8 cellular contexts compared by ENCODE assay signal in the genomic region with DNA sequence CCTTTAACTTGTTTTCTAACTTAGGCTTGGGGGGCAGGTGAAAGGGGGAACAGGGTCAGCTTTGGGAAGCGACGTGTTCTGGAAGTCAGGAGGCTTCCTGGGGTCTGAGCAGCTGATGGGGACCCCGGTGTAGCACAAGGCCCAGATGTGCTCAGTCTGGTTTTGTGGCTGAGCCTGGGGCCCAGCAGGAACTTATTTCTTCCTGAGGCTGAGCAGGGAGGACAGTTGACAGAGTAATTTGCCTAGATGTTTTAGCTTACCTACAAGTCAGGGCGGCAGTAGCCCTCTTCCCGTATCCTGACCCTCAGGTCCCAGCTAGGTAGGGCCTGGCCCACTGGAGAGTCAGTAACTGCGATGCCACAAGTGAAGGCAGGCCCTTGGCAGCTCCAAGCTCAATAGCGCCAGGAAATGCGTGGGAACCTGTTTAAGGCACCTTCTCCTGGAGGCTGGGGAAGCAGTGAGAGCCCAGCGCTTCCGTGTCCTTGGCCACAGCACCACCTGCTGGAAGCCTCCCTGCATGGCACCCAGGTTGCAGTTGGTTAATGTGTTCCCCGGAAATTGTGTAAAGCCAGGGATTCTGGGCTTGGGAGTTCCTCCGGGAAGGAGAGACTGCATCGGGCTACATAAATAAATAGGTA. TPM values are rescaled to one million over a fixed set of nuclear protein-coding genes. Genes with fewer than 3 reads are reported as not detected.
DNase-seq lines count a peak whose midpoint lies in the region; ATAC-seq and TF ChIP-seq lines count a peak whose summit lies in the region.

No MANE protein-coding gene starts in this region.

- no peak for TF ChIP-seq POLR2A in lower leg skin (IDR thresholded peaks at IDR 0.05)

- no peaks in the 10 kb centered on the region for H3K9me3 Mint-ChIP-seq in Calu3 (ENCODE audit: low read depth, unreplicated experiment)
- no peaks in the 10 kb centered on the region for H3K9me3 Mint-ChIP-seq in activated CD4-positive, alpha-beta memory T cell treated with anti-CD3 and anti-CD28 coated beads for 36 hours

- WGBS in lower leg skin, 2 donors: 17 to 19% methylated on average over 13 of the region's 13 CpGs

- no peak overlapping the region for H3K4me3 ChIP-seq in lower leg skin (ENCODE audit: low read depth, poor library complexity, severe bottlenecking)

- POLR2A ChIA-PET in activated CD4-positive, alpha-beta memory T cell treated with anti-CD3 and anti-CD28 coated beads for 36 hours (lab: Charles Lee): interaction anchor here (0.6 to 8.2 kb wide), 19 partner anchors 10 to 416 kb away, joined by 3 to 169 read pairs (median 10); a partner anchor contains a TSS

- DNase-seq in Calu3: peak; percentile 100
- peak; percentile 63 for DNase-seq in NCI-H526 treated with DMSO at 0.1 percent for 48 hours (lab: John Stamatoyannopoulos, UW)
- peak; percentile 90 for DNase-seq in activated CD4-positive, alpha-beta memory T cell treated with anti-CD3 and anti-CD28 coated beads for 36 hours
- peak; percentile 65 to 88 for DNase-seq in dermis microvascular lymphatic vessel endothelial cell (ENCODE audit: low read depth in 2 of 2)
- DNase-seq in lower leg skin (ENCODE audit: low spot score in 2 of 2): peak; percentile 91 to 99
- DNase-seq in stimulated activated CD4-positive, alpha-beta T cell treated with anti-CD3 and anti-CD28 coated beads, Interleukin-4, amount 100 ng/mL, for 1 hour: peak; percentile 82

- no peak overlapping the region for H3K27ac Mint-ChIP-seq in Calu3 (ENCODE audit: unreplicated experiment)
- H3K27ac Mint-ChIP-seq in activated CD4-positive, alpha-beta memory T cell treated with anti-CD3 and anti-CD28 coated beads for 36 hours: peak overlapping the region; percentile 96

- BruUV-seq in Calu3 (replicated peaks; lab: Mats Ljungman, UMichigan): no TSS peak

- intact Hi-C loops in Calu3 (cut with micrococcal nuclease; ENCODE audit: unreplicated experiment): loop anchor here (1.0 to 2.0 kb wide), 11 partner anchors 28 to 257 kb away; no protein-coding TSS in a partner anchor
- intact Hi-C loops in activated CD4-positive, alpha-beta memory T cell treated with anti-CD3 and anti-CD28 coated beads for 36 hours (cut with micrococcal nuclease): loop anchor here (1.0 to 5.0 kb wide), 4 partner anchors 11 to 1127 kb away; a partner anchor contains a TSS
- intact Hi-C loops in lower leg skin (cut with DNase I; ENCODE audit: low total_unique reads): loop anchor here (10.0 kb wide), 1 partner anchor 205 kb away; no protein-coding TSS in a partner anchor

- peak; percentile 32 for ATAC-seq in HG03135 (IDR thresholded peaks at IDR 0.05; ENCODE audit: unreplicated experiment)
- ATAC-seq in GM18519 (IDR thresholded peaks at IDR 0.05; ENCODE audit: low FRiP score, unreplicated experiment): no peak

- H3K4me1 Mint-ChIP-seq in Calu3 (ENCODE audit: low read depth, unreplicated experiment): peaks cover 17% of the 10 kb centered on the region
- H3K4me1 Mint-ChIP-seq in activated CD4-positive, alpha-beta memory T cell treated with anti-CD3 and anti-CD28 coated beads for 36 hours (ENCODE audit: low read depth): peaks cover 80% of the 10 kb centered on the region

- H3K4me3 Mint-ChIP-seq in Calu3 (ENCODE audit: low read depth, unreplicated experiment): peak overlapping the region; percentile 47
- peak overlapping the region; percentile 93 for H3K4me3 Mint-ChIP-seq in activated CD4-positive, alpha-beta memory T cell treated with anti-CD3 and anti-CD28 coated beads for 36 hours

- TF ChIP-seq CTCF in Calu3 (IDR thresholded peaks at IDR 0.05; ENCODE audit: unreplicated experiment) (no peak), lower leg skin (IDR thresholded peaks at IDR 0.05) (peak in 1 of 3 donors; percentile 97)

- no peaks in the 10 kb centered on the region for H3K36me3 Mint-ChIP-seq in Calu3 (ENCODE audit: insufficient read depth, unreplicated experiment)
- H3K36me3 Mint-ChIP-seq in activated CD4-positive, alpha-beta memory T cell treated with anti-CD3 and anti-CD28 coated beads for 36 hours: peaks cover 97% of the 10 kb centered on the region

- H3K27me3 Mint-ChIP-seq in Calu3 (ENCODE audit: unreplicated experiment): peaks cover 99% of the 10 kb centered on the region
- no peaks in the 10 kb centered on the region for H3K27me3 Mint-ChIP-seq in activated CD4-positive, alpha-beta memory T cell treated with anti-CD3 and anti-CD28 coated beads for 36 hours

- CTCF ChIA-PET in Calu3 (lab: Charles Lee): interaction anchor here (0.5 to 68.2 kb wide), 123 partner anchors 10 to 1108 kb away, joined by 3 to 4142 read pairs (median 4); a partner anchor contains a TSS
- CTCF ChIA-PET in activated CD4-positive, alpha-beta memory T cell treated with anti-CD3 and anti-CD28 coated beads for 36 hours (lab: Charles Lee): interaction anchor here (0.6 to 18.5 kb wide), 56 partner anchors 10 to 1106 kb away, joined by 3 to 392 read pairs (median 6); a partner anchor contains a TSS

RNA-seq across cellular contexts. Expression of a gene that starts 5.2 kb away (rescaled TPM):
- total RNA-seq in Calu3 (2022): not detected in 2 replicates
- 100 to 1,000 TPM; 137 to 145 TPM for total RNA-seq in activated CD4-positive, alpha-beta memory T cell treated with anti-CD3 and anti-CD28 coated beads for 36 hours
- total RNA-seq in dermis microvascular lymphatic vessel endothelial cell: under 0.01 TPM in 1 of 2 replicates, not detected in the other
- 1 to 10 TPM in 1 of 4 donors, under 1 TPM in 1, not detected in 2; 0.21 to 1.2 TPM for total RNA-seq in lower leg skin

RNA-seq across cellular contexts. Expression of a gene that starts 58.6 kb away (rescaled TPM):
- total RNA-seq in Calu3 (2022) (0.21 and 0.44 TPM in 2 replicates), dermis microvascular lymphatic vessel endothelial cell (not detected in 2 replicates), lower leg skin (1,000 to 10,000 TPM in 1 of 4 donors, 100 to 1,000 TPM in 3; 413 to 1,865 (median 485) TPM)
- total RNA-seq in activated CD4-positive, alpha-beta memory T cell treated with anti-CD3 and anti-CD28 coated beads for 36 hours: 10 to 100 TPM; 14.5 to 15.2 TPM

Comparison
In these comparisons a context has a peak if more than half of its experiments do, and no peak if none do; other contexts are left out.
1. RNA of a gene that starts 5.2 kb away (total RNA-seq): 137 to 145 TPM in activated CD4-positive, alpha-beta memory T cell treated with anti-CD3 and anti-CD28 coated beads for 36 hours; 0.21 to 1.2 TPM in lower leg skin, not detected in Calu3 and under 0.01 TPM in dermis microvascular lymphatic vessel endothelial cell; every median in the first group is over 10 times any median in the second.
2. RNA of a gene that starts 58.6 kb away (total RNA-seq): 413 to 1,865 TPM in lower leg skin; 14.5 to 15.2 TPM in activated CD4-positive, alpha-beta memory T cell treated with anti-CD3 and anti-CD28 coated beads for 36 hours, 0.21 to 0.44 TPM in Calu3 and not detected in dermis microvascular lymphatic vessel endothelial cell; every median in the first group is over 10 times any median in the second.
3. Peak in every context shown above with its lines, with median percentiles within 50 percentile points of each other: DNase-seq.